In genomic region chr6:76420094-76420493, GRCh38 we compare ENCODE assay signal across 21 cellular contexts.
"Had no signal": no experiment of that assay in that cellular context is flagged by ENCODE, and none has a peak within 500 bp of the region (broad histone marks: within the 10 kb centered on the region; RNA-seq: fewer than 3 reads in every experiment).

No MANE protein-coding gene starts in this region.

- H3K27me3 ChIP-seq: foreskin keratinocyte, left lung, sigmoid colon, stomach, suprapubic skin, tibial nerve had no signal

- H3K9me3 ChIP-seq: left lung, sigmoid colon, stomach, suprapubic skin, tibial nerve had no signal

- H3K4me3 ChIP-seq: left lung, lung, sigmoid colon, smooth muscle cell, stomach, suprapubic skin, tibial nerve had no signal

- ATAC-seq: foreskin keratinocyte; left lung; stimulated activated memory B cell treated with anti-CD40 and anti-IgM and Interleukin-4, amounts not matched to agents 10 μg/mL and 1 μg/mL and 100 μg/mL, for 72 hours had no signal

- DNase-seq: activated B cell treated with CpG ODN at 0.5 μM for 24 hours; activated CD4-positive, alpha-beta T cell treated with anti-CD3 and anti-CD28 coated beads for 4 hours; activated CD4-positive, alpha-beta T cell treated with anti-CD3 and anti-CD28 coated beads, Interleukin-2, amount 50 U/mL, for 48 hours; activated CD8-positive, alpha-beta memory T cell treated with anti-CD3 and anti-CD28 coated beads, Interleukin-2, amount 50 U/mL, for 48 hours; activated naive CD4-positive, alpha-beta T cell treated with Interleukin-2 at 50 U/mL for 16 hours; activated naive CD8-positive, alpha-beta T cell treated with anti-CD3 and anti-CD28 coated beads for 36 hours; activated T-cell treated with anti-CD3 and anti-CD28 coated beads, Interleukin-2, amount 50 U/mL, for 48 hours; effector memory CD4-positive, alpha-beta T cell; foreskin keratinocyte; kidney glomerular epithelial cell; left lung; naive B cell; retina; sigmoid colon; stimulated activated CD4-positive, alpha-beta T cell treated with anti-CD3 and anti-CD28 coated beads, Interleukin-15, amount 100 ng/mL, for 24 hours; stomach had no signal

- H3K27ac ChIP-seq: foreskin keratinocyte, left lung, sigmoid colon, stomach, suprapubic skin, tibial nerve had no signal

- H3K36me3 ChIP-seq: left lung, sigmoid colon, stomach, suprapubic skin, tibial nerve had no signal

- H3K4me1 ChIP-seq: foreskin keratinocyte, left lung, sigmoid colon, stomach, suprapubic skin, tibial nerve had no signal
